ENCODE assay signal across 24 cellular contexts in the genomic region with DNA sequence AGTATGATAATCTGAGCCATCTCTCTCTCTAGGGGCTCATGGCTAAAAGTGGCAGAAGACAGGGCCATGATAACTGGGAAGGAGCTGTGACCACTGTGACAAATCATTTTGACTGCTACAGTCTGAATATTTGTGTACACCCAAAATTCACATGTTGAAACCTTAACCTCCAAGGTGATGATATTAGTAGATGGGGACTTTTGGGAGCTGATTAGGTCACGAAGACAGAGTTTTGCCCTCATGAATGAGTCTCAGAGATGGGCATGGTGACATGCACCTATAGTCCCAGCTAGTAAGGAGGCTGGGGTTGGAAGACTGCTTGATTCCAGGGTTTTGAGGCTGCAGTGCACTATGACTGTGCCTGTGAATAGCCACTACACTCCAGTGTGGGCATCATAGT.
DNase-seq lines count a peak whose midpoint lies in the region; ATAC-seq, FAIRE-seq and TF ChIP-seq lines count a peak whose summit lies in the region.
"Had no signal": no experiment of that assay in that cellular context is flagged by ENCODE, and none has a peak within 500 bp of the region (broad histone marks: within the 10 kb centered on the region; RNA-seq: fewer than 3 reads in every experiment).

No MANE protein-coding gene starts in this region.

- SMC1A ChIA-PET in GM12878 (lab: Charles Lee; ENCODE audit: uncharacterized antibody, unreplicated experiment) = no interaction called here

- intact Hi-C loops in GM12878 (cut with micrococcal nuclease; ENCODE audit: unreplicated experiment) = no loop called here

- H3K27ac ChIP-seq in GM12878 (ENCODE audit: control insufficient read depth, insufficient read depth) (no peak overlapping the region), WERI-Rb-1 (no peak overlapping the region)
- H3K27ac ChIP-seq in effector memory CD4-positive, alpha-beta T cell (ENCODE audit: insufficient read depth, low read length, poor library complexity, severe bottlenecking) = no peak overlapping the region
- H3K27ac ChIP-seq: 22Rv1; A549; BLaER1 treated with 17β-estradiol and CSF1 and Interleukin-3, amounts not matched to agents 10 nM and 100 nM; C4-2B had no signal

- ATAC-seq in HG02610 (IDR thresholded peaks at IDR 0.05; ENCODE audit: unreplicated experiment) = peak; percentile 65
- peak; percentile 19; the same call in 1 of the 3 replicates for ATAC-seq in GM12878
- ATAC-seq: A549; CD8-positive, alpha-beta T cell had no signal

- 0% methylated on average over 1 of the region's 1 CpG for WGBS in GM12878 (ENCODE audit: insufficient coverage, insufficient replicate concordance, low lambda C conversion rate, missing lambda C conversion rate)

- H3K4me3 ChIP-seq in GM12865 (ENCODE audit: low read depth, low read length) (no peak overlapping the region), GM12878 (no peak overlapping the region), WERI-Rb-1 (ENCODE audit: low read depth, low read length) (no peak overlapping the region)
- H3K4me3 ChIP-seq in effector memory CD4-positive, alpha-beta T cell (ENCODE audit: insufficient read depth, low read depth, low read length, poor library complexity, severe bottlenecking) = no peak overlapping the region
- H3K4me3 ChIP-seq: A549; BLaER1 treated with 17β-estradiol and CSF1 and Interleukin-3, amounts not matched to agents 10 nM and 100 nM had no signal

- POLR2A ChIA-PET in GM12878 (lab: Charles Lee) = no interaction called here

- H3K79me2 ChIP-seq in GM12878 (ENCODE audit: control insufficient read depth, insufficient read depth, low read length) = no peaks in the 10 kb centered on the region

- no peak for TF ChIP-seq POLR2A in GM12878 (IDR thresholded peaks at IDR 0.05; ENCODE audit: low read depth, low read length)

- TF ChIP-seq RAD21 in GM12878 (IDR thresholded peaks at IDR 0.05; ENCODE audit: insufficient read depth, low read depth, low read length) = no peak

- H3K27me3 ChIP-seq in GM12878 (replicated peaks in 1 of 2; ENCODE audit: control insufficient read depth in 2 of 2, insufficient read depth in 2 of 2, low read length in 1 of 2) (no peaks in the 10 kb centered on the region), WERI-Rb-1 (ENCODE audit: insufficient read depth, low read depth, severe bottlenecking) (no peaks in the 10 kb centered on the region)
- no peaks in the 10 kb centered on the region for H3K27me3 ChIP-seq in effector memory CD4-positive, alpha-beta T cell (replicated peaks; ENCODE audit: control insufficient read depth, insufficient read depth, low read length, poor library complexity, severe bottlenecking)
- H3K27me3 ChIP-seq: BLaER1 treated with 17β-estradiol and CSF1 and Interleukin-3, amounts not matched to agents 10 nM and 100 nM had no signal

- TF ChIP-seq CTCF in GM12865 (IDR thresholded peaks at IDR 0.05; ENCODE audit: insufficient read depth, low read depth, low read length, missing control alignments) (no peak), GM12878 (IDR thresholded peaks at IDR 0.05 in 2 of 3, conservative IDR thresholded peaks at IDR 0.05 in 1 of 3; ENCODE audit: control insufficient read depth in 2 of 3, extremely low read depth in 1 of 3, insufficient read depth in 1 of 3, low read depth in 3 of 3, low read length in 3 of 3) (no peak), WERI-Rb-1 (IDR thresholded peaks at IDR 0.05; ENCODE audit: low read depth, low read length) (no peak)

- no peaks in the 10 kb centered on the region for H4K20me1 ChIP-seq in GM12878 (ENCODE audit: control insufficient read depth, insufficient read depth)
- H4K20me1 ChIP-seq: BLaER1 treated with 17β-estradiol and CSF1 and Interleukin-3, amounts not matched to agents 10 nM and 100 nM had no signal

- no peaks in the 10 kb centered on the region for H3K4me1 ChIP-seq in GM12878 (ENCODE audit: control insufficient read depth, insufficient read depth, low read length)
- no peaks in the 10 kb centered on the region for H3K4me1 ChIP-seq in effector memory CD4-positive, alpha-beta T cell (ENCODE audit: control insufficient read depth, insufficient read depth, low read length, poor library complexity, severe bottlenecking)
- H3K4me1 ChIP-seq: A549; BLaER1 treated with 17β-estradiol and CSF1 and Interleukin-3, amounts not matched to agents 10 nM and 100 nM; Caco-2 had no signal

- in situ Hi-C loops in GM12878 (cut with MboI) = no loop called here

- no peak overlapping the region for H2AFZ ChIP-seq in GM12878 (ENCODE audit: control insufficient read depth, low read depth, low read length)

- BruUV-seq in GM12878 (replicated peaks; lab: Mats Ljungman, UMichigan) = no TSS peak

- H3K36me3 ChIP-seq in GM12878 (ENCODE audit: control insufficient read depth in 2 of 2, insufficient read depth in 2 of 2, low read length in 1 of 2) (no peaks in the 10 kb centered on the region), WERI-Rb-1 (no peaks in the 10 kb centered on the region)
- no peaks in the 10 kb centered on the region for H3K36me3 ChIP-seq in effector memory CD4-positive, alpha-beta T cell (ENCODE audit: control insufficient read depth, insufficient read depth, low read length)
- H3K36me3 ChIP-seq: BLaER1 treated with 17β-estradiol and CSF1 and Interleukin-3, amounts not matched to agents 10 nM and 100 nM had no signal

- CTCF ChIA-PET in GM12878 (lab: Yijun Ruan, JAX) = no interaction called here

- H3K9me3 ChIP-seq in GM12878 (replicated peaks; ENCODE audit: control insufficient read depth, insufficient read depth, low read length) (no peaks in the 10 kb centered on the region), WERI-Rb-1 (ENCODE audit: severe bottlenecking) (no peaks in the 10 kb centered on the region)
- H3K9me3 ChIP-seq in effector memory CD4-positive, alpha-beta T cell (ENCODE audit: control insufficient read depth, low read length) = no peaks in the 10 kb centered on the region
- H3K9me3 ChIP-seq: A549; BLaER1 treated with 17β-estradiol and CSF1 and Interleukin-3, amounts not matched to agents 10 nM and 100 nM; Caco-2 had no signal

- no peak overlapping the region for H3K4me2 ChIP-seq in GM12878 (ENCODE audit: control insufficient read depth, insufficient read depth)
- H3K4me2 ChIP-seq: A549; BLaER1 treated with 17β-estradiol and CSF1 and Interleukin-3, amounts not matched to agents 10 nM and 100 nM had no signal

- peak; percentile 25 for DNase-seq in GM12865 (ENCODE audit: low read depth)
- no peak for DNase-seq in GM12878 (ENCODE audit: low read depth, low spot score)
- no peak for DNase-seq in WERI-Rb-1
- no peak for DNase-seq in effector memory CD4-positive, alpha-beta T cell
- DNase-seq: AML-193; Caco-2; Calu3; CD4-positive, alpha-beta T cell; CD8-positive, alpha-beta T cell; DMS153; DMS53; DMS79; DND-41; EL; GDM1 had no signal

- RAD21 ChIA-PET in GM12878 (lab: Charles Lee; ENCODE audit: unreplicated experiment) = no interaction called here

- TF ChIP-seq EP300 in GM12878 (IDR thresholded peaks at IDR 0.05; ENCODE audit: borderline replicate concordance in 1 of 2, control insufficient read depth in 1 of 2, low read depth in 2 of 2, low read length in 2 of 2) = no peak

- H3K9ac ChIP-seq in GM12878 (ENCODE audit: control insufficient read depth, insufficient read depth, low read length) = no peak overlapping the region
- H3K9ac ChIP-seq: BLaER1 treated with 17β-estradiol and CSF1 and Interleukin-3, amounts not matched to agents 10 nM and 100 nM had no signal

- FAIRE-seq in GM12878 (lab: Jason Lieb, UNC) = no peak
- FAIRE-seq: A549, D721Med, GM12892, GM18507, GM19239 had no signal

TF ChIP-seq in GM12878, 131 proteins besides CTCF, POLR2A, EP300 and RAD21 (continues in another document):
- TF ChIP-seq SUPT20H (IDR thresholded peaks at IDR 0.05; ENCODE audit: borderline replicate concordance, control insufficient read depth, low read depth, low read length) (no peak), RELA (IDR thresholded peaks at IDR 0.05; ENCODE audit: borderline replicate concordance, partially characterized antibody) (no peak), TCF3 (IDR thresholded peaks at IDR 0.05; ENCODE audit: borderline replicate concordance, insufficient read depth, low read depth, low read length) (no peak), HDAC6 (IDR thresholded peaks at IDR 0.05; ENCODE audit: unreplicated experiment) (no peak)
- TF ChIP-seq, protein P1, sequence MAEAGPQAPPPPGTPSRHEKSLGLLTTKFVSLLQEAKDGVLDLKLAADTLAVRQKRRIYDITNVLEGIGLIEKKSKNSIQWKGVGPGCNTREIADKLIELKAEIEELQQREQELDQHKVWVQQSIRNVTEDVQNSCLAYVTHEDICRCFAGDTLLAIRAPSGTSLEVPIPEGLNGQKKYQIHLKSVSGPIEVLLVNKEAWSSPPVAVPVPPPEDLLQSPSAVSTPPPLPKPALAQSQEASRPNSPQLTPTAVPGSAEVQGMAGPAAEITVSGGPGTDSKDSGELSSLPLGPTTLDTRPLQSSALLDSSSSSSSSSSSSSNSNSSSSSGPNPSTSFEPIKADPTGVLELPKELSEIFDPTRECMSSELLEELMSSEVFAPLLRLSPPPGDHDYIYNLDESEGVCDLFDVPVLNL (IDR thresholded peaks at IDR 0.05; ENCODE audit: low read depth, low read length) = no peak
- TF ChIP-seq, protein P2, sequence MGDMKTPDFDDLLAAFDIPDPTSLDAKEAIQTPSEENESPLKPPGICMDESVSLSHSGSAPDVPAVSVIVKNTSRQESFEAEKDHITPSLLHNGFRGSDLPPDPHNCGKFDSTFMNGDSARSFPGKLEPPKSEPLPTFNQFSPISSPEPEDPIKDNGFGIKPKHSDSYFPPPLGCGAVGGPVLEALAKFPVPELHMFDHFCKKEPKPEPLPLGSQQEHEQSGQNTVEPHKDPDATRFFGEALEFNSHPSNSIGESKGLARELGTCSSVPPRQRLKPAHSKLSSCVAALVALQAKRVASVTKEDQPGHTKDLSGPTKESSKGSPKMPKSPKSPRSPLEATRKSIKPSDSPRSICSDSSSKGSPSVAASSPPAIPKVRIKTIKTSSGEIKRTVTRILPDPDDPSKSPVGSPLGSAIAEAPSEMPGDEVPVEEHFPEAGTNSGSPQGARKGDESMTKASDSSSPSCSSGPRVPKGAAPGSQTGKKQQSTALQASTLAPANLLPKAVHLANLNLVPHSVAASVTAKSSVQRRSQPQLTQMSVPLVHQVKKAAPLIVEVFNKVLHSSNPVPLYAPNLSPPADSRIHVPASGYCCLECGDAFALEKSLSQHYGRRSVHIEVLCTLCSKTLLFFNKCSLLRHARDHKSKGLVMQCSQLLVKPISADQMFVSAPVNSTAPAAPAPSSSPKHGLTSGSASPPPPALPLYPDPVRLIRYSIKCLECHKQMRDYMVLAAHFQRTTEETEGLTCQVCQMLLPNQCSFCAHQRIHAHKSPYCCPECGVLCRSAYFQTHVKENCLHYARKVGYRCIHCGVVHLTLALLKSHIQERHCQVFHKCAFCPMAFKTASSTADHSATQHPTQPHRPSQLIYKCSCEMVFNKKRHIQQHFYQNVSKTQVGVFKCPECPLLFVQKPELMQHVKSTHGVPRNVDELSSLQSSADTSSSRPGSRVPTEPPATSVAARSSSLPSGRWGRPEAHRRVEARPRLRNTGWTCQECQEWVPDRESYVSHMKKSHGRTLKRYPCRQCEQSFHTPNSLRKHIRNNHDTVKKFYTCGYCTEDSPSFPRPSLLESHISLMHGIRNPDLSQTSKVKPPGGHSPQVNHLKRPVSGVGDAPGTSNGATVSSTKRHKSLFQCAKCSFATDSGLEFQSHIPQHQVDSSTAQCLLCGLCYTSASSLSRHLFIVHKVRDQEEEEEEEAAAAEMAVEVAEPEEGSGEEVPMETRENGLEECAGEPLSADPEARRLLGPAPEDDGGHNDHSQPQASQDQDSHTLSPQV (IDR thresholded peaks at IDR 0.05) = no peak
